Comparison of ENCODE assay signal across 1 cellular context in the genomic region with DNA sequence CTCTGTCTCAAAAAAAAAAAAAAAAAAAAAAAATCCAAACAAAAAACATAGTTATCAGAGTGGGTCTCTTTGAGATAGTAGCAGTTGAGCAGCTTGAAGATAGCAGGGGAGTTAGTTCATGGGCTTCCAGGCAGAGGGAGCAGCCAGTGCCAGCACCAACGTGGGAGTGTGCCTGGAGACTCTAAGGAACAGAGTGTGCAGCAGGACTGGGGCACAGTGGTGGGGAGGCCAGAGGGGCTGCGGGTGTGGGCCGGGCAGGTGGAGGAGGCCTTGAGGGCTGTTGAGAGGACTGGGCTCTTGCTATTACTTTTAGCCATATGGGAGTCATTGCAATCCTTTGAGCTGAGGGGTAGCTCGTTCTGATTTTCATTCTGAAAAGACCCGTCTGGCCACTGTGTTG.
TF ChIP-seq lines count a peak whose summit lies in the region.

No MANE protein-coding gene starts in this region.

TF ChIP-seq in GM23338, 12 proteins besides CTCF, POLR2A, EP300 and RAD21 (continued from another document):
- TF ChIP-seq ZNF462 (CRISPR knock-in tag; IDR thresholded peaks at IDR 0.05) (no peak), STAT1 (IDR thresholded peaks at IDR 0.05; ENCODE audit: unreplicated experiment) (no peak), EZH2phosphoT487 (IDR thresholded peaks at IDR 0.05; ENCODE audit: unreplicated experiment) (no peak), ZNF114 (CRISPR knock-in tag; IDR thresholded peaks at IDR 0.05) (no peak), EZH2 (IDR thresholded peaks at IDR 0.05; ENCODE audit: low read depth, unreplicated experiment) (no peak), JUNB (IDR thresholded peaks at IDR 0.05; ENCODE audit: unreplicated experiment) (no peak), NANOG (IDR thresholded peaks at IDR 0.05; ENCODE audit: borderline replicate concordance) (no peak), POLR2AphosphoS5 (IDR thresholded peaks at IDR 0.05; ENCODE audit: low read depth) (no peak)
- TF ChIP-seq, protein P1, sequence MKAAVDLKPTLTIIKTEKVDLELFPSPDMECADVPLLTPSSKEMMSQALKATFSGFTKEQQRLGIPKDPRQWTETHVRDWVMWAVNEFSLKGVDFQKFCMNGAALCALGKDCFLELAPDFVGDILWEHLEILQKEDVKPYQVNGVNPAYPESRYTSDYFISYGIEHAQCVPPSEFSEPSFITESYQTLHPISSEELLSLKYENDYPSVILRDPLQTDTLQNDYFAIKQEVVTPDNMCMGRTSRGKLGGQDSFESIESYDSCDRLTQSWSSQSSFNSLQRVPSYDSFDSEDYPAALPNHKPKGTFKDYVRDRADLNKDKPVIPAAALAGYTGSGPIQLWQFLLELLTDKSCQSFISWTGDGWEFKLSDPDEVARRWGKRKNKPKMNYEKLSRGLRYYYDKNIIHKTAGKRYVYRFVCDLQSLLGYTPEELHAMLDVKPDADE (IDR thresholded peaks at IDR 0.05) = no peak
TF ChIP-seq in GM23338: peak in this region for 0.
